Comparison of ENCODE assay signal across 16 cellular contexts in the genomic region with DNA sequence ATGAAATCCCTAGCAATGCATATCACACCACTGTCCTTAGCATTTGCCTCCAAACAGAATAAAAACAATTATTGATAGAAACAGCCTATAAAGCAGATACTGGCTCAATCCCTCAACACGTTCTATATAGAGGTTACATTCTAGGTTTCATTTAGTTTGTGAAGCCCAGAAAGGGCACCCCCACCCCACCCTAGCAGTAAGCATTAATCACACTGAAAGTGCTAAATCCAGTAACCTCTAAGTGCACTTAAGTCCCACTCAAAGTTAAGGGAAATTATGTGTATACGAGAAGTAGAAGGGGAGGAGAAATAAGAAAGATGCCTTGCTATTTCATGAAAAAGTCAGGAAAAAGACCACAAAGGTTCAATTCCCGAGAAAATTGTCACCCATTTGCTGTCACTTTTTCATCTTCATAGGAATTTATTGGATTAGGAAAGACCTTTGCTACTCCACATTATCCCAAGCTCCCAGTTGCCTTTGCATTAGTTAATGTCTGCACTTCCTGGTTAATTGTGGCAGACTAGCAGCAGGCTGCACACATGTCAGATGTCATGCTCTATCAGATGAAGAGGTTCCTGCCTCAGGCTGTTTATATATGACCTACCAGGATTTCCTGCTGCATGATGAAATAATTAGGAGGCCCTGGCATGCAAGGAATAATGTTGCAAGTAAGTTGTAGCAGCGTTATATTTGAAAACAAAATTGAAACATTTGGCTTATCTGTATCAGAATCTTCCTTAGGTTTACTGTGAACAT. TPM values are rescaled to one million over a fixed set of nuclear protein-coding genes. Genes with fewer than 3 reads are reported as not detected.
A peak's percentile ranks its signal among the peaks of the same experiment; 100 is the strongest.
DNase-seq lines count a peak whose midpoint lies in the region; ATAC-seq and TF ChIP-seq lines count a peak whose summit lies in the region.
"Had no signal": no experiment of that assay in that cellular context is flagged by ENCODE, and none has a peak within 500 bp of the region (broad histone marks: within the 10 kb centered on the region; RNA-seq: fewer than 3 reads in every experiment).

No MANE protein-coding gene starts in this region.

- no peak for TF ChIP-seq CTCF in glutamatergic neuron (IDR thresholded peaks at IDR 0.05; ENCODE audit: partially characterized antibody, unreplicated experiment)

- H3K4me1 Mint-ChIP-seq in glutamatergic neuron (ENCODE audit: low read depth, unreplicated experiment), result peaks cover 7% of the 10 kb centered on the region
- no peaks in the 10 kb centered on the region for H3K4me1 Mint-ChIP-seq in naive thymus-derived CD8-positive, alpha-beta T cell

- no peak overlapping the region for H3K27ac ChIP-seq in SJCRH30
- H3K27ac ChIP-seq: adrenal gland, esophagus squamous epithelium, neutrophil had no signal

- POLR2A ChIA-PET in naive thymus-derived CD8-positive, alpha-beta T cell (lab: Charles Lee), result no interaction called here

- H3K27me3 Mint-ChIP-seq in glutamatergic neuron (ENCODE audit: unreplicated experiment), result no peaks in the 10 kb centered on the region
- H3K27me3 Mint-ChIP-seq in naive thymus-derived CD8-positive, alpha-beta T cell, result peaks cover 0 to 4% (median 3%) of the 10 kb centered on the region in 5 donors
- H3K27me3 Mint-ChIP-seq: activated T-cell treated with anti-CD3 and anti-CD28 coated beads, Interleukin-2, amount 50 U/mL, for 24 hours had no signal

- no peak for ATAC-seq in naive thymus-derived CD8-positive, alpha-beta T cell
- no peak for ATAC-seq in HG03378 (IDR thresholded peaks at IDR 0.05; ENCODE audit: unreplicated experiment)

- DNase-seq in ELR (ENCODE audit: low read depth) (peak; percentile 51), NCI-H187 (lab: John Stamatoyannopoulos, UW) (peak; percentile 45 to 49), SJCRH30 (peak; percentile 38 to 64), glutamatergic neuron (peak; percentile 46), Kasumi-1 (lab: John Stamatoyannopoulos, UW) (no peak), SKM-1 (lab: John Stamatoyannopoulos, UW; ENCODE audit: unreplicated experiment) (no peak)
- DNase-seq in naive thymus-derived CD8-positive, alpha-beta T cell, result no peak
- DNase-seq: activated CD4-positive, alpha-beta T cell treated with anti-CD3 and anti-CD28 coated beads for 4 hours; activated T-cell treated with anti-CD3 and anti-CD28 coated beads, Interleukin-2, amount 50 U/mL, for 24 hours; adrenal gland; esophagus squamous epithelium; MG63; small intestine had no signal

- no peaks in the 10 kb centered on the region for H3K27me3 ChIP-seq in SJCRH30
- H3K27me3 ChIP-seq: adrenal gland, esophagus squamous epithelium, MG63, neutrophil had no signal

- H3K4me1 ChIP-seq in SJCRH30, result peaks cover 9% of the 10 kb centered on the region; the same call in 1 of the 2 replicates
- H3K4me1 ChIP-seq: adrenal gland, esophagus squamous epithelium had no signal

- H3K9me3 Mint-ChIP-seq in glutamatergic neuron (ENCODE audit: unreplicated experiment), result peaks cover 2% of the 10 kb centered on the region
- peaks cover 0 to 15% (median 0%) of the 10 kb centered on the region in 9 donors for H3K9me3 Mint-ChIP-seq in naive thymus-derived CD8-positive, alpha-beta T cell

- no peaks in the 10 kb centered on the region for H3K9me3 ChIP-seq in SJCRH30 (replicated peaks)
- H3K9me3 ChIP-seq: adrenal gland, esophagus squamous epithelium, MG63, neutrophil had no signal

- H3K36me3 ChIP-seq in SJCRH30, result no peaks in the 10 kb centered on the region
- H3K36me3 ChIP-seq: adrenal gland, esophagus squamous epithelium, MG63, neutrophil had no signal

- H3K36me3 Mint-ChIP-seq in glutamatergic neuron (ENCODE audit: unreplicated experiment), result no peaks in the 10 kb centered on the region
- H3K36me3 Mint-ChIP-seq in naive thymus-derived CD8-positive, alpha-beta T cell, result no peaks in the 10 kb centered on the region

- H3K4me3 Mint-ChIP-seq in glutamatergic neuron (ENCODE audit: unreplicated experiment), result no peak overlapping the region
- no peak overlapping the region for H3K4me3 Mint-ChIP-seq in naive thymus-derived CD8-positive, alpha-beta T cell
- H3K4me3 Mint-ChIP-seq: activated T-cell treated with anti-CD3 and anti-CD28 coated beads, Interleukin-2, amount 50 U/mL, for 24 hours had no signal

- H3K27ac Mint-ChIP-seq in glutamatergic neuron (ENCODE audit: unreplicated experiment), result peak overlapping the region; percentile 81
- H3K27ac Mint-ChIP-seq in naive thymus-derived CD8-positive, alpha-beta T cell, result no peak overlapping the region
- H3K27ac Mint-ChIP-seq: activated T-cell treated with anti-CD3 and anti-CD28 coated beads, Interleukin-2, amount 50 U/mL, for 24 hours had no signal

- H3K4me3 ChIP-seq in SJCRH30, result no peak overlapping the region
- H3K4me3 ChIP-seq: adrenal gland, esophagus squamous epithelium, MG63 had no signal

RNA-seq across cellular contexts. Expression of gene LHX8, which starts 54.5 kb away (rescaled TPM):
- total RNA-seq in SJCRH30 (2014; rRNA removed; shearing (Covaris generic)), result not detected in 2 replicates
- not detected for total RNA-seq in glutamatergic neuron (ENCODE audit: unreplicated experiment)
- total RNA-seq in naive thymus-derived CD8-positive, alpha-beta T cell, result not detected
- polyA plus RNA-seq in naive thymus-derived CD8-positive, alpha-beta T cell, result not detected
- total RNA-seq: adrenal gland, liver had no signal
- polyA plus RNA-seq: adrenal gland, liver, small intestine had no signal

Comparison
In these comparisons a context has a peak if more than half of its experiments do, and no peak if none do; other contexts are left out.
1. DNase-seq: peak in ELR (single experiment), NCI-H187 (2 of 2), SJCRH30 (2 of 2) and glutamatergic neuron (single experiment); none in Kasumi-1 (0 of 2), naive thymus-derived CD8-positive, alpha-beta T cell (0 of 10) and SKM-1 (single experiment).